In the genomic region with DNA sequence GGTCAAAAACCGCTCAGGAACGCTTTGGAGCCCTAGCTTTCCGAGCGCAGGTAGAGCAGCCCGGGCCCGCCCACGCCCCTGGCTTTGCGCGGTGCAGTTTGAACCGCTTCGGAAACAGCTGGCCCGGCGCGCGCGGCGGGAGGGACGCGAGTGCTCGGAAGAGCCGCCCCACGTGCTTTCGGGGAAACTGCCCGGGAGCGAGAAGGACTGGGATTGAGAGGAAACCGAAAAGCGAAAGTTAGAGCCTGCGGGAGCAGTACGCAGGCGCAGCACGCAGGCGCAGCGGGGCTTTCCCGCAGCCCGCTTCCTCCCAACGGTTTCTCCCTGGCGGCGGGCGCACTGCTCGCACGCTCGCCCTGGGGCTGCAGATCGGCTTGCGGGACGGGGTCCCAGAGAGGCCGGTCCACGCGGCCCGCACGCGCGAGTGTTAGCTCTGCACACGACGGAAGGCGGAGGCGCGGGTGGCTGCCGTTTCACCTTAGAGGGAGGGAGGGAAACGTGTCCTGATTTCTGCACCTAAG, we compare ENCODE assay signal across 8 cellular contexts. TPM values are rescaled to one million over a fixed set of nuclear protein-coding genes. Genes with fewer than 3 reads are reported as not detected.
DNase-seq lines count a peak whose midpoint lies in the region; ATAC-seq and TF ChIP-seq lines count a peak whose summit lies in the region.

No MANE protein-coding gene starts in this region.

- no peaks in the 10 kb centered on the region for H3K79me2 ChIP-seq in DOHH2 (ENCODE audit: control insufficient read depth, low read length)
- no peaks in the 10 kb centered on the region for H3K79me2 ChIP-seq in fibroblast of lung (ENCODE audit: control insufficient read depth, insufficient read depth, low read length)

- no peaks in the 10 kb centered on the region for H4K20me1 ChIP-seq in DOHH2 (ENCODE audit: control insufficient read depth, insufficient read depth, low read depth, low read length)
- H4K20me1 ChIP-seq in fibroblast of lung (ENCODE audit: control insufficient read depth, extremely low read depth, insufficient read depth, low read length) = no peaks in the 10 kb centered on the region

- H3K4me3 ChIP-seq in DOHH2 (ENCODE audit: low read length) = peak overlapping the region; percentile 74
- H3K4me3 ChIP-seq in Panc1 (ENCODE audit: low read depth in 2 of 2, low read length in 2 of 2) = peak overlapping the region; percentile 61 to 67
- H3K4me3 ChIP-seq in fibroblast of lung (replicated peaks in 1 of 4; ENCODE audit: control extremely low read depth in 1 of 4, insufficient read depth in 1 of 4, low read depth in 3 of 4, low read length in 4 of 4) = peak overlapping the region; percentile 65 to 92 (median 72)

- peak overlapping the region; percentile 71 for H3K4me2 ChIP-seq in DOHH2 (ENCODE audit: low read length)
- H3K4me2 ChIP-seq in fibroblast of lung (ENCODE audit: extremely low read depth, insufficient read depth, low read length) = peak overlapping the region; percentile 100

- peak overlapping the region; percentile 87 for H3K9ac ChIP-seq in fibroblast of lung (ENCODE audit: insufficient read depth, low read length)

- intact Hi-C loops in Panc1 (cut with micrococcal nuclease; ENCODE audit: unreplicated experiment) = no loop called here

- DNase-seq in Panc1 (ENCODE audit: low read depth, low spot score) = peak; percentile 81
- peak; percentile 93 for DNase-seq in activated T-helper 1 cell treated with Interleukin-2 at 50 U/mL for 16 hours (ENCODE audit: low read depth)
- peak; percentile 94 to 97 for DNase-seq in fibroblast of lung (ENCODE audit: low read depth in 2 of 2)
- DNase-seq in naive thymus-derived CD8-positive, alpha-beta T cell = peak; percentile 84 to 95 (median 94)
- DNase-seq in stimulated activated naive B cell treated with anti-CD40 and anti-IgM and Interleukin-4, amounts not matched to agents 10 μg/mL and 1 μg/mL and 100 μg/mL, for 72 hours = peak; percentile 93

- peaks cover 0 to 12% (median 0%) of the 10 kb centered on the region in 9 donors for H3K9me3 Mint-ChIP-seq in naive thymus-derived CD8-positive, alpha-beta T cell
- H3K9me3 Mint-ChIP-seq in stimulated activated naive B cell treated with anti-CD40 and anti-IgM and Interleukin-4, amounts not matched to agents 10 μg/mL and 1 μg/mL and 100 μg/mL, for 72 hours = peaks cover 2 to 3% of the 10 kb centered on the region in 2 donors

- CTCF ChIA-PET in Panc1 (lab: Charles Lee) = no interaction called here

- H3K9me2 ChIP-seq in DOHH2 (replicated peaks; ENCODE audit: control insufficient read depth, low read length) = no peaks in the 10 kb centered on the region

- peaks cover 12 to 38% (median 22%) of the 10 kb centered on the region in 4 donors for H3K4me1 Mint-ChIP-seq in naive thymus-derived CD8-positive, alpha-beta T cell
- peaks cover 2 to 3% of the 10 kb centered on the region in 2 donors for H3K4me1 Mint-ChIP-seq in stimulated activated naive B cell treated with anti-CD40 and anti-IgM and Interleukin-4, amounts not matched to agents 10 μg/mL and 1 μg/mL and 100 μg/mL, for 72 hours

- H3K9me3 ChIP-seq in DOHH2 (ENCODE audit: control insufficient read depth, insufficient read depth, low read length) (peaks cover 1% of the 10 kb centered on the region; the same call in 1 of the 2 replicates), KOPT-K1 (ENCODE audit: insufficient read depth, low read length, poor library complexity, severe bottlenecking) (no peaks in the 10 kb centered on the region), Panc1 (ENCODE audit: control insufficient read depth, insufficient read depth, low read depth, low read length) (no peaks in the 10 kb centered on the region), fibroblast of lung (ENCODE audit: control insufficient read depth, insufficient read depth, low read depth, low read length) (no peaks in the 10 kb centered on the region)

- H3K27me3 Mint-ChIP-seq in naive thymus-derived CD8-positive, alpha-beta T cell = peaks cover 0 to 2% (median 0%) of the 10 kb centered on the region in 5 donors
- H3K27me3 Mint-ChIP-seq in stimulated activated naive B cell treated with anti-CD40 and anti-IgM and Interleukin-4, amounts not matched to agents 10 μg/mL and 1 μg/mL and 100 μg/mL, for 72 hours = no peaks in the 10 kb centered on the region

- no peaks in the 10 kb centered on the region for H3F3A ChIP-seq in DOHH2 (ENCODE audit: control insufficient read depth, insufficient read depth)

- H3K27ac ChIP-seq in DOHH2 (ENCODE audit: low read depth, low read length) = no peak overlapping the region
- peak overlapping the region; percentile 98 for H3K27ac ChIP-seq in KOPT-K1 (ENCODE audit: low read depth, low read length, poor library complexity, severe bottlenecking)
- peak overlapping the region; percentile 97 for H3K27ac ChIP-seq in Panc1 (ENCODE audit: low read length)
- H3K27ac ChIP-seq in fibroblast of lung (ENCODE audit: insufficient read depth, low read length) = peak overlapping the region; percentile 98

- peak; percentile 72 for ATAC-seq in GM21825 (IDR thresholded peaks at IDR 0.05; ENCODE audit: unreplicated experiment)
- ATAC-seq in Panc1 = peak; percentile 95
- ATAC-seq in naive thymus-derived CD8-positive, alpha-beta T cell = peak; percentile 75 to 83
- peak; percentile 82 to 91 for ATAC-seq in stimulated activated naive B cell treated with anti-CD40 and anti-IgM and Interleukin-4, amounts not matched to agents 10 μg/mL and 1 μg/mL and 100 μg/mL, for 72 hours (replicated peaks)

- in situ Hi-C loops in Panc1 (cut with HindIII; ENCODE audit: low pct_unique_long_range_greater_than_20kb, low sequenced_read_pairs) = no loop called here

- H3K4me1 ChIP-seq in DOHH2 (ENCODE audit: control insufficient read depth, low read length) (peaks cover 10% of the 10 kb centered on the region), Panc1 (ENCODE audit: control insufficient read depth, insufficient read depth, low read length) (peaks cover 26% of the 10 kb centered on the region), fibroblast of lung (ENCODE audit: control insufficient read depth, extremely low read depth, insufficient read depth, low read length) (peaks cover 7% of the 10 kb centered on the region)

- BruUV-seq in Panc1 (replicated peaks; lab: Mats Ljungman, UMichigan) = no TSS peak

- H3K36me3 Mint-ChIP-seq in naive thymus-derived CD8-positive, alpha-beta T cell = peaks cover 0 to 2% (median 0%) of the 10 kb centered on the region in 3 donors
- H3K36me3 Mint-ChIP-seq in stimulated activated naive B cell treated with anti-CD40 and anti-IgM and Interleukin-4, amounts not matched to agents 10 μg/mL and 1 μg/mL and 100 μg/mL, for 72 hours = no peaks in the 10 kb centered on the region

- H3K27ac Mint-ChIP-seq in naive thymus-derived CD8-positive, alpha-beta T cell = no peak overlapping the region
- no peak overlapping the region for H3K27ac Mint-ChIP-seq in stimulated activated naive B cell treated with anti-CD40 and anti-IgM and Interleukin-4, amounts not matched to agents 10 μg/mL and 1 μg/mL and 100 μg/mL, for 72 hours

- POLR2A ChIA-PET in Panc1 (lab: Charles Lee) = interaction anchor here (0.5 kb wide), 1 partner anchor 1043 kb away, joined by 3 read pairs; no protein-coding TSS in a partner anchor
- POLR2A ChIA-PET in naive thymus-derived CD8-positive, alpha-beta T cell (lab: Charles Lee) = interaction anchor here (0.6 to 2.5 kb wide), 17 partner anchors 8 to 613 kb away, joined by 3 to 22 read pairs (median 3); partner anchors contain the start of genes GLS and STAT4

- TF ChIP-seq CTCF in DOHH2 (IDR thresholded peaks at IDR 0.05; ENCODE audit: low read depth, low read length, poor library complexity, severe bottlenecking) (no peak), Panc1 (IDR thresholded peaks at IDR 0.05) (no peak), fibroblast of lung (conservative IDR thresholded peaks at IDR 0.05 in 1 of 2, IDR thresholded peaks at IDR 0.05 in 1 of 2; ENCODE audit: low read depth in 1 of 2, low read length in 2 of 2) (no peak)

- no peak overlapping the region for H3K4me3 Mint-ChIP-seq in naive thymus-derived CD8-positive, alpha-beta T cell
- no peak overlapping the region for H3K4me3 Mint-ChIP-seq in stimulated activated naive B cell treated with anti-CD40 and anti-IgM and Interleukin-4, amounts not matched to agents 10 μg/mL and 1 μg/mL and 100 μg/mL, for 72 hours

- H3K27me3 ChIP-seq in DOHH2 (ENCODE audit: control insufficient read depth, low read length) (peaks cover 1% of the 10 kb centered on the region; the same call in 1 of the 2 replicates), Panc1 (ENCODE audit: control insufficient read depth, insufficient read depth, low read length) (no peaks in the 10 kb centered on the region), fibroblast of lung (ENCODE audit: control insufficient read depth, insufficient read depth, low read length) (no peaks in the 10 kb centered on the region)

- peak overlapping the region; percentile 22 for H2AFZ ChIP-seq in fibroblast of lung (ENCODE audit: low read length)

- H3K36me3 ChIP-seq in DOHH2 (ENCODE audit: control insufficient read depth, low read length) (no peaks in the 10 kb centered on the region), KOPT-K1 (ENCODE audit: insufficient read depth, low read length) (no peaks in the 10 kb centered on the region), Panc1 (ENCODE audit: control insufficient read depth, insufficient read depth, low read length) (no peaks in the 10 kb centered on the region; the same call in 1 of the 2 replicates), fibroblast of lung (ENCODE audit: control insufficient read depth, insufficient read depth, low read length) (no peaks in the 10 kb centered on the region)

RNA-seq across cellular contexts. Expression of gene STAT1, which starts 6.3 kb away (rescaled TPM):
- 73.4 TPM for total RNA-seq in Panc1 (2021; ENCODE audit: unreplicated experiment)
- 51.6 TPM for polyA plus RNA-seq in Panc1 (2012; ENCODE audit: insufficient read length)
- 101 and 128 TPM in 2 replicates for total RNA-seq in fibroblast of lung
- polyA plus RNA-seq in fibroblast of lung = 98.2 and 171 TPM in 2 replicates
- polyA plus RNA-seq in fibroblast of lung (2012) = 80.8 and 140 TPM in 2 replicates
- polyA minus RNA-seq in fibroblast of lung (ENCODE audit: low replicate concordance) = 90.7 and 129 TPM in 2 replicates
- total RNA-seq in naive thymus-derived CD8-positive, alpha-beta T cell = 10 to 100 TPM; 62.8 to 74.9 TPM
- 100 to 1,000 TPM; 154 to 231 (median 217) TPM for polyA plus RNA-seq in naive thymus-derived CD8-positive, alpha-beta T cell
